ENCODE assay signal across 8 cellular contexts in genomic region chr2:131802351-131802836, GRCh38.
A peak's percentile ranks its signal among the peaks of the same experiment; 100 is the strongest.
DNase-seq lines count a peak whose midpoint lies in the region; ATAC-seq and TF ChIP-seq lines count a peak whose summit lies in the region.
"Not testable (repeated sequence)": the region's sequence is repeated elsewhere in the genome, so short reads cannot be mapped to it uniquely, and the experiment has no call there.

No MANE protein-coding gene starts in this region.

- POLR2A ChIA-PET in SK-N-SH (lab: Yijun Ruan, JAX) = interaction anchor here (1.2 kb wide), 1 partner anchor 120 kb away, joined by 4 read pairs; no protein-coding TSS in a partner anchor

- WGBS in SK-N-SH (ENCODE audit: low lambda C conversion rate) = 0% methylated on average over 28 of the region's 34 CpGs
- WGBS in right lobe of liver (ENCODE audit: insufficient coverage, low coverage, low lambda C conversion rate, missing lambda C conversion rate) = 6% methylated on average over 18 of the region's 34 CpGs
- 4% methylated on average over 34 of the region's 34 CpGs for whole genome bisulfite sequencing in urinary bladder

- intact Hi-C loops in right lobe of liver (cut with DNase I) = not testable (repeated sequence)

- not testable (repeated sequence) for TF ChIP-seq RAD21 in SK-N-SH (IDR thresholded peaks at IDR 0.05; ENCODE audit: low read length)

- not testable (repeated sequence) for H3K27ac ChIP-seq in SK-N-SH (ENCODE audit: low read depth in 2 of 2, low read length in 1 of 2); right lobe of liver; skeletal muscle tissue (ENCODE audit: low read depth, low read length); urinary bladder (ENCODE audit: low read depth)

- H3F3A ChIP-seq in SK-N-SH (replicated peaks; ENCODE audit: insufficient read depth) = not testable (repeated sequence)

- H3K9ac ChIP-seq in SK-N-SH; skeletal muscle tissue (ENCODE audit: low read depth in 1 of 3, low read length in 3 of 3): not testable (repeated sequence)

- H3K4me2 ChIP-seq in SK-N-SH = peak overlapping the region; percentile 99

- peak; percentile 52 for DNase-seq in GM12865 (ENCODE audit: low read depth)
- peak; percentile 66 for DNase-seq in KBM-7
- DNase-seq in SK-N-SH = peak; percentile 45
- DNase-seq in activated naive CD4-positive, alpha-beta T cell treated with Interleukin-2 at 50 U/mL for 16 hours = peak; percentile 45
- peak; percentile 9 to 22 for DNase-seq in erythroblast (lab: John Stamatoyannopoulos, UW)
- not testable (repeated sequence) for DNase-seq in right lobe of liver

- TF ChIP-seq POLR2A in erythroblast (IDR thresholded peaks at IDR 0.05; ENCODE audit: low read length); right lobe of liver (IDR thresholded peaks at IDR 0.05): not testable (repeated sequence)

- H3K36me3 ChIP-seq in SK-N-SH (replicated peaks in 1 of 2; ENCODE audit: control insufficient read depth in 1 of 2, insufficient read depth in 2 of 2, low read length in 1 of 2); right lobe of liver; skeletal muscle tissue (ENCODE audit: control insufficient read depth in 3 of 3, insufficient read depth in 3 of 3, low read length in 3 of 3); urinary bladder (ENCODE audit: insufficient read depth): not testable (repeated sequence)

- in situ Hi-C loops in KBM-7 (cut with MboI; ENCODE audit: low pct_unique_long_range_greater_than_20kb, low sequenced_read_pairs) = not testable (repeated sequence)

- H3K4me3 ChIP-seq in GM12865 (ENCODE audit: low read depth, low read length) (peak overlapping the region; percentile 66), SK-N-SH (ENCODE audit: low read depth in 2 of 2, low read length in 1 of 2) (peak overlapping the region; percentile 50 to 69), right lobe of liver (peak overlapping the region in 2 of 3 donors; percentile 34 to 37), skeletal muscle tissue (ENCODE audit: low read length in 3 of 3) (peak overlapping the region; percentile 40 to 56 (median 49)), urinary bladder (ENCODE audit: low read depth, low read length) (peak overlapping the region; percentile 1)

- H3K79me2 ChIP-seq in SK-N-SH (ENCODE audit: insufficient read depth) = not testable (repeated sequence)

- not testable (repeated sequence) for H4K20me1 ChIP-seq in SK-N-SH (ENCODE audit: insufficient read depth)

- H3K27me3 ChIP-seq in SK-N-SH (ENCODE audit: insufficient read depth); right lobe of liver; skeletal muscle tissue (ENCODE audit: control insufficient read depth in 3 of 3, insufficient read depth in 3 of 3, low read length in 3 of 3): not testable (repeated sequence)

- CTCF ChIA-PET in SK-N-SH (lab: Yijun Ruan, JAX) = interaction anchor here (0.6 to 2.9 kb wide), 14 partner anchors 20 to 1487 kb away, joined by 3 to 44 read pairs (median 3); no protein-coding TSS in a partner anchor

- not testable (repeated sequence) for TF ChIP-seq CTCF in GM12865 (IDR thresholded peaks at IDR 0.05; ENCODE audit: insufficient read depth, low read depth, low read length, missing control alignments); SK-N-SH (IDR thresholded peaks at IDR 0.05); right lobe of liver (IDR thresholded peaks at IDR 0.05)

- not testable (repeated sequence) for H3K9me3 ChIP-seq in SK-N-SH; right lobe of liver; skeletal muscle tissue (ENCODE audit: control insufficient read depth in 3 of 3, low read length in 3 of 3)

- peak overlapping the region; percentile 85 for H2AFZ ChIP-seq in SK-N-SH (ENCODE audit: low read depth)

- H3K4me1 ChIP-seq in SK-N-SH (ENCODE audit: control insufficient read depth in 1 of 2, insufficient read depth in 2 of 2, low read depth in 1 of 2, low read length in 1 of 2); right lobe of liver; skeletal muscle tissue (ENCODE audit: control insufficient read depth in 3 of 3, insufficient read depth in 3 of 3, low read length in 3 of 3); urinary bladder (ENCODE audit: insufficient read depth): not testable (repeated sequence)

- H3K9me2 ChIP-seq in SK-N-SH = not testable (repeated sequence)

- not testable (repeated sequence) for TF ChIP-seq EP300 in SK-N-SH (IDR thresholded peaks at IDR 0.05; ENCODE audit: borderline replicate concordance in 1 of 2, low read depth in 1 of 2, low read length in 1 of 2)

- peak; percentile 35 to 60 (median 47) for ATAC-seq in right lobe of liver

TF ChIP-seq in SK-N-SH, 30 proteins besides CTCF, POLR2A, EP300 and RAD21:
- TF ChIP-seq NRF1 (IDR thresholded peaks at IDR 0.05; ENCODE audit: low read depth, low read length) = peak; percentile 56

Comparison
In these comparisons a context has a peak if more than half of its experiments do, and no peak if none do; other contexts are left out.
1. H3K4me3 ChIP-seq: peak in every context shown above with its lines; median percentile 66 in GM12865; 60 in SK-N-SH; 49 in skeletal muscle tissue; 36 in right lobe of liver; 1 in urinary bladder.